11 cellular contexts compared by ENCODE assay signal in genomic region chr10:3477683-3478082, GRCh38.
DNase-seq lines count a peak whose midpoint lies in the region; ATAC-seq and TF ChIP-seq lines count a peak whose summit lies in the region.
"Had no signal": no experiment of that assay in that cellular context is flagged by ENCODE, and none has a peak within 500 bp of the region (broad histone marks: within the 10 kb centered on the region; RNA-seq: fewer than 3 reads in every experiment).

No MANE protein-coding gene starts in this region.

- no peaks in the 10 kb centered on the region for H3K9me3 ChIP-seq in transverse colon

- H3K27me3 Mint-ChIP-seq in activated CD8-positive, alpha-beta T cell treated with anti-CD3 and anti-CD28 coated beads for 36 hours = peaks cover 7% of the 10 kb centered on the region
- peaks cover 27% of the 10 kb centered on the region for H3K27me3 Mint-ChIP-seq in activated CD8-positive, alpha-beta T cell treated with anti-CD3 and anti-CD28 coated beads, Interleukin-2, amount 10 ng/mL, durations not matched to agents 7 days and 5 days (ENCODE audit: low read depth)
- peaks cover 3% of the 10 kb centered on the region for H3K27me3 Mint-ChIP-seq in type B pancreatic cell

- TF ChIP-seq POLR2A in transverse colon (IDR thresholded peaks at IDR 0.05) = no peak

- CTCF ChIA-PET in activated CD8-positive, alpha-beta T cell treated with anti-CD3 and anti-CD28 coated beads for 36 hours (lab: Charles Lee) = no interaction called here
- CTCF ChIA-PET in activated CD8-positive, alpha-beta T cell treated with anti-CD3 and anti-CD28 coated beads, Interleukin-2, amount 10 ng/mL, durations not matched to agents 7 days and 5 days (lab: Charles Lee) = no interaction called here

- no peaks in the 10 kb centered on the region for H3K36me3 ChIP-seq in transverse colon
- H3K36me3 ChIP-seq: WERI-Rb-1 had no signal

- 35 to 50% methylated on average over 3 of the region's 3 CpGs for WGBS in transverse colon (ENCODE audit: low coverage in 1 of 2), 2 donors

- TF ChIP-seq EP300 in transverse colon (IDR thresholded peaks at IDR 0.05; ENCODE audit: low read depth) = no peak

- no peak overlapping the region for H3K4me3 ChIP-seq in choroid plexus epithelial cell (ENCODE audit: low read depth, low read length)
- no peak overlapping the region for H3K4me3 ChIP-seq in transverse colon
- H3K4me3 ChIP-seq: GM23338 had no signal

- no peaks in the 10 kb centered on the region for H3K27me3 ChIP-seq in transverse colon

- peaks cover 6 to 19% (median 11%) of the 10 kb centered on the region in 4 donors for H3K4me1 ChIP-seq in transverse colon

- ATAC-seq in activated CD8-positive, alpha-beta T cell treated with anti-CD3 and anti-CD28 coated beads for 36 hours = peak; percentile 74
- ATAC-seq in activated CD8-positive, alpha-beta T cell treated with anti-CD3 and anti-CD28 coated beads, Interleukin-2, amount 10 ng/mL, durations not matched to agents 7 days and 5 days = no peak
- ATAC-seq in HG03045 (IDR thresholded peaks at IDR 0.05; ENCODE audit: unreplicated experiment) = peak; percentile 51
- ATAC-seq: GM23338 had no signal

- intact Hi-C loops in activated CD8-positive, alpha-beta T cell treated with anti-CD3 and anti-CD28 coated beads for 36 hours (cut with micrococcal nuclease) = no loop called here
- intact Hi-C loops in transverse colon (cut with DNase I; ENCODE audit: low total_unique reads) = no loop called here

- no peaks in the 10 kb centered on the region for H3K36me3 Mint-ChIP-seq in activated CD8-positive, alpha-beta T cell treated with anti-CD3 and anti-CD28 coated beads for 36 hours (ENCODE audit: low read depth)
- no peaks in the 10 kb centered on the region for H3K36me3 Mint-ChIP-seq in activated CD8-positive, alpha-beta T cell treated with anti-CD3 and anti-CD28 coated beads, Interleukin-2, amount 10 ng/mL, durations not matched to agents 7 days and 5 days (ENCODE audit: low read depth)
- no peaks in the 10 kb centered on the region for H3K36me3 Mint-ChIP-seq in type B pancreatic cell

- no peaks in the 10 kb centered on the region for H3K9me3 Mint-ChIP-seq in activated CD8-positive, alpha-beta T cell treated with anti-CD3 and anti-CD28 coated beads for 36 hours
- no peaks in the 10 kb centered on the region for H3K9me3 Mint-ChIP-seq in activated CD8-positive, alpha-beta T cell treated with anti-CD3 and anti-CD28 coated beads, Interleukin-2, amount 10 ng/mL, durations not matched to agents 7 days and 5 days (ENCODE audit: insufficient read depth)
- peaks cover 3% of the 10 kb centered on the region for H3K9me3 Mint-ChIP-seq in type B pancreatic cell

- no peak overlapping the region for H3K27ac Mint-ChIP-seq in activated CD8-positive, alpha-beta T cell treated with anti-CD3 and anti-CD28 coated beads for 36 hours
- H3K27ac Mint-ChIP-seq in activated CD8-positive, alpha-beta T cell treated with anti-CD3 and anti-CD28 coated beads, Interleukin-2, amount 10 ng/mL, durations not matched to agents 7 days and 5 days = no peak overlapping the region
- peak overlapping the region; percentile 27 for H3K27ac Mint-ChIP-seq in type B pancreatic cell
- H3K27ac Mint-ChIP-seq: GM23338 had no signal

- no peak for DNase-seq in activated CD8-positive, alpha-beta T cell treated with anti-CD3 and anti-CD28 coated beads for 36 hours
- DNase-seq in activated CD8-positive, alpha-beta T cell treated with anti-CD3 and anti-CD28 coated beads, Interleukin-2, amount 10 ng/mL, durations not matched to agents 7 days and 5 days = no peak
- DNase-seq in choroid plexus epithelial cell (ENCODE audit: low read depth) (peak; percentile 95), type B pancreatic cell (ENCODE audit: extremely low spot score, unreplicated experiment) (no peak), transverse colon (no peak), C1 segment of cervical spinal cord (lab: John Stamatoyannopoulos, UW) (no peak)
- DNase-seq in stimulated activated naive CD4-positive, alpha-beta T cell treated with Interleukin-2 at 50 U/mL for 16 hours (lab: John Stamatoyannopoulos, UW) = no peak
- DNase-seq: NCI-H1694, WERI-Rb-1 had no signal

- POLR2A ChIA-PET in activated CD8-positive, alpha-beta T cell treated with anti-CD3 and anti-CD28 coated beads for 36 hours (lab: Charles Lee) = no interaction called here
- POLR2A ChIA-PET in activated CD8-positive, alpha-beta T cell treated with anti-CD3 and anti-CD28 coated beads, Interleukin-2, amount 10 ng/mL, durations not matched to agents 7 days and 5 days (lab: Charles Lee) = no interaction called here

- no peak for TF ChIP-seq CTCF in activated CD8-positive, alpha-beta T cell treated with anti-CD3 and anti-CD28 coated beads for 36 hours (IDR thresholded peaks at IDR 0.05)
- no peak for TF ChIP-seq CTCF in choroid plexus epithelial cell (conservative IDR thresholded peaks at IDR 0.05; ENCODE audit: low read depth, low read length)
- TF ChIP-seq CTCF in type B pancreatic cell (conservative IDR thresholded peaks at IDR 0.05) = no peak
- TF ChIP-seq CTCF in transverse colon (IDR thresholded peaks at IDR 0.05) = no peak

- peaks cover 8% of the 10 kb centered on the region for H3K4me1 Mint-ChIP-seq in activated CD8-positive, alpha-beta T cell treated with anti-CD3 and anti-CD28 coated beads for 36 hours (ENCODE audit: low read depth)
- peaks cover 10% of the 10 kb centered on the region for H3K4me1 Mint-ChIP-seq in activated CD8-positive, alpha-beta T cell treated with anti-CD3 and anti-CD28 coated beads, Interleukin-2, amount 10 ng/mL, durations not matched to agents 7 days and 5 days (ENCODE audit: low read depth)
- peaks cover 15% of the 10 kb centered on the region for H3K4me1 Mint-ChIP-seq in type B pancreatic cell (ENCODE audit: unreplicated experiment)

- in situ Hi-C loops in transverse colon (cut with MboI; ENCODE audit: low pct_ligation_motif_present in 1 of 4, low pct_unique_long_range_greater_than_20kb in 1 of 4, low sequenced_read_pairs in 3 of 4) = no loop called here

- peak overlapping the region in 1 of 4 donors; percentile 31 for H3K27ac ChIP-seq in transverse colon
- H3K27ac ChIP-seq: WERI-Rb-1 had no signal

- no peak overlapping the region for H3K4me3 Mint-ChIP-seq in activated CD8-positive, alpha-beta T cell treated with anti-CD3 and anti-CD28 coated beads for 36 hours
- no peak overlapping the region for H3K4me3 Mint-ChIP-seq in activated CD8-positive, alpha-beta T cell treated with anti-CD3 and anti-CD28 coated beads, Interleukin-2, amount 10 ng/mL, durations not matched to agents 7 days and 5 days
- H3K4me3 Mint-ChIP-seq in type B pancreatic cell = no peak overlapping the region
- H3K4me3 Mint-ChIP-seq: GM23338 had no signal
